In genomic region chr5:53991942-53992341, GRCh38 we compare ENCODE assay signal across 9 cellular contexts.
DNase-seq lines count a peak whose midpoint lies in the region; ATAC-seq and TF ChIP-seq lines count a peak whose summit lies in the region.
"Had no signal": no experiment of that assay in that cellular context is flagged by ENCODE, and none has a peak within 500 bp of the region (broad histone marks: within the 10 kb centered on the region; RNA-seq: fewer than 3 reads in every experiment).

No MANE protein-coding gene starts in this region.

- H3K4me3 Mint-ChIP-seq in activated naive CD8-positive, alpha-beta T cell treated with anti-CD3 and anti-CD28 coated beads, Interleukin-2, amount 50 U/mL, for 24 hours: no peak overlapping the region

- ATAC-seq in activated naive CD8-positive, alpha-beta T cell treated with anti-CD3 and anti-CD28 coated beads, Interleukin-2, amount 50 U/mL, for 24 hours: no peak

- no peaks in the 10 kb centered on the region for H3K9me2 ChIP-seq in Loucy (replicated peaks; ENCODE audit: low read depth, low read length)

- H3K9me3 Mint-ChIP-seq in activated naive CD8-positive, alpha-beta T cell treated with anti-CD3 and anti-CD28 coated beads, Interleukin-2, amount 50 U/mL, for 24 hours: no peaks in the 10 kb centered on the region

- no peaks in the 10 kb centered on the region for H3K9me3 ChIP-seq in Loucy (ENCODE audit: insufficient read depth, low read depth, low read length)

- H3K4me1 Mint-ChIP-seq in activated naive CD8-positive, alpha-beta T cell treated with anti-CD3 and anti-CD28 coated beads, Interleukin-2, amount 50 U/mL, for 24 hours: peaks cover 4% of the 10 kb centered on the region

- H3K27me3 ChIP-seq in Loucy (ENCODE audit: insufficient read depth, low read length, poor library complexity, severe bottlenecking): no peaks in the 10 kb centered on the region

- no peaks in the 10 kb centered on the region for H3K79me2 ChIP-seq in Loucy (ENCODE audit: insufficient read depth, low read length)

- no peak overlapping the region for H3K9ac ChIP-seq in Loucy (ENCODE audit: low read depth, low read length, poor library complexity, severe bottlenecking)

- H3K4me1 ChIP-seq in Loucy (ENCODE audit: insufficient read depth, low read length, poor library complexity, severe bottlenecking): peaks cover 3% of the 10 kb centered on the region

- DNase-seq in NCI-H187 (lab: John Stamatoyannopoulos, UW) (peak; percentile 6 to 8), NCI-H187 treated with DMSO at 0.1 percent for 48 hours (lab: John Stamatoyannopoulos, UW) (no peak), astrocyte of the spinal cord (ENCODE audit: low read depth, low spot score) (no peak), myocyte (ENCODE audit: low read depth) (peak; percentile 9), hypothalamus (lab: John Stamatoyannopoulos, UW) (no peak)
- no peak for DNase-seq in stimulated activated CD8-positive, alpha-beta memory T cell treated with anti-CD3 and anti-CD28 coated beads, Interleukin-4, amount 100 ng/mL, for 48 hours
- no peak for DNase-seq in activated naive CD8-positive, alpha-beta T cell treated with anti-CD3 and anti-CD28 coated beads, Interleukin-2, amount 50 U/mL, for 24 hours
- DNase-seq: activated CD8-positive, alpha-beta memory T cell treated with anti-CD3 and anti-CD28 coated beads, Interleukin-2, amount 50 U/mL, for 48 hours had no signal

- peaks cover 3% of the 10 kb centered on the region for H3K36me3 Mint-ChIP-seq in activated naive CD8-positive, alpha-beta T cell treated with anti-CD3 and anti-CD28 coated beads, Interleukin-2, amount 50 U/mL, for 24 hours (ENCODE audit: low read depth)

- no peaks in the 10 kb centered on the region for H4K20me1 ChIP-seq in Loucy (ENCODE audit: insufficient read depth, low read length, poor library complexity, severe bottlenecking)

- H3K27ac Mint-ChIP-seq in activated naive CD8-positive, alpha-beta T cell treated with anti-CD3 and anti-CD28 coated beads, Interleukin-2, amount 50 U/mL, for 24 hours: no peak overlapping the region

- peak; percentile 88 for TF ChIP-seq CTCF in Loucy (conservative IDR thresholded peaks at IDR 0.05; ENCODE audit: low read length)
- peak; percentile 31 for TF ChIP-seq CTCF in astrocyte of the spinal cord (IDR thresholded peaks at IDR 0.05; ENCODE audit: low read depth, low read length)

- H3K4me3 ChIP-seq in Loucy (ENCODE audit: low read length, poor library complexity, severe bottlenecking) (no peak overlapping the region), astrocyte of the spinal cord (ENCODE audit: low read depth, low read length) (no peak overlapping the region)

- no peaks in the 10 kb centered on the region for H3K36me3 ChIP-seq in Loucy (ENCODE audit: insufficient read depth, low read length)

- in situ Hi-C loops in astrocyte of the spinal cord (cut with HindIII; ENCODE audit: low sequenced_read_pairs): no loop called here

- no peak overlapping the region for H2AFZ ChIP-seq in Loucy (ENCODE audit: low read length)

- no peak overlapping the region for H3K4me2 ChIP-seq in Loucy (ENCODE audit: low read depth, low read length, poor library complexity, severe bottlenecking)

- H3F3A ChIP-seq in Loucy (ENCODE audit: low read depth): no peaks in the 10 kb centered on the region

- no peaks in the 10 kb centered on the region for H3K27me3 Mint-ChIP-seq in activated naive CD8-positive, alpha-beta T cell treated with anti-CD3 and anti-CD28 coated beads, Interleukin-2, amount 50 U/mL, for 24 hours

Comparison
In these comparisons a context has a peak if more than half of its experiments do, and no peak if none do; other contexts are left out.
1. DNase-seq: peak in NCI-H187 (2 of 2) and myocyte (single experiment); none in NCI-H187 treated with DMSO at 0.1 percent for 48 hours (single experiment), astrocyte of the spinal cord (single experiment), stimulated activated CD8-positive, alpha-beta memory T cell treated with anti-CD3 and anti-CD28 coated beads, Interleukin-4, amount 100 ng/mL, for 48 hours (single experiment), hypothalamus (0 of 51) and activated naive CD8-positive, alpha-beta T cell treated with anti-CD3 and anti-CD28 coated beads, Interleukin-2, amount 50 U/mL, for 24 hours (single experiment).